12 cellular contexts compared by ENCODE assay signal in the genomic region with DNA sequence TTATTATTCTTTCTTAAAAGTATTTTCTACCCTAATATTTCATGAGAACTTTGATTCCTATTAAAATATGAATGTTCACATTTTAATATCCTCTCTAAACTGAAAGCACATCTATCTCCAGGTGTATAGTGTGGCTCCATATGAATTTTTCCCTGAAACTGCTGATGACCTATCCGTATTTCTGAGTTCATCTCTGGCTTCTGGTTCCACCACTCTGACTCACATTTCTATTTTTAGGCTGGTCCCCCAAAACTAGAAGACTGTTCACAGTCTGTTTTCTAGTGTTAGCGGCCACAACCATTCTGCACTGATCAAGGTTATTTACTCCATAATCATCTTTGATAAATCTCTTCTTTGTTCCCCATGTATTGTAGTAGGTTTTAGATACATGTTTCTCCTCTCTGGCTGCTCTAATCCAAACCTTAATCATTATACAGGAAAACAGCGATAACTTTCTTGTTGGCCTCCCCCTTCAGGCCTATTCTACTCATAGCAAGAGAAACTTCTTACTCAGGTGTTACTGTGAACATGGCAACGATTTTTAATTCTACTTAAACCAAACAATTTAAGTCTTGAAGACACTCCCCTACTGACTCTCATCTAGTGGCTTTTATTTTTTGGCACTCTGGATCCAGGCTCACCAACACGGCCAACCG. TPM values are rescaled to one million over a fixed set of nuclear protein-coding genes. Genes with fewer than 3 reads are reported as not detected.
DNase-seq lines count a peak whose midpoint lies in the region; ATAC-seq and TF ChIP-seq lines count a peak whose summit lies in the region.
"Had no signal": no experiment of that assay in that cellular context is flagged by ENCODE, and none has a peak within 500 bp of the region (broad histone marks: within the 10 kb centered on the region; RNA-seq: fewer than 3 reads in every experiment).

No MANE protein-coding gene starts in this region.

- peak; percentile 54 for TF ChIP-seq CTCF in HFFc6 (IDR thresholded peaks at IDR 0.05)
- peak; percentile 34 for TF ChIP-seq CTCF in neural progenitor cell (IDR thresholded peaks at IDR 0.05)

- H3K4me3 ChIP-seq in neural progenitor cell, result no peak overlapping the region
- H3K4me3 ChIP-seq: skin epidermis had no signal

- peak overlapping the region; percentile 1 for H3K27ac Mint-ChIP-seq in T-helper 1 cell treated with Interleukin-12 subunit alpha and Interleukin-12 subunit beta and Interleukin-4 antibody, amounts not matched to agents 30 μg/mL and 1 μg/mL, for 36 hours
- H3K27ac Mint-ChIP-seq in HFFc6, result no peak overlapping the region
- peak overlapping the region; percentile 73 for H3K27ac Mint-ChIP-seq in activated T-helper 17 cell treated with anti-CD3 and anti-CD28 coated beads, Interleukin-2, amount 50 U/mL, for 72 hours
- no peak overlapping the region for H3K27ac Mint-ChIP-seq in neural progenitor cell

- H3K36me3 Mint-ChIP-seq in T-helper 1 cell treated with Interleukin-12 subunit alpha and Interleukin-12 subunit beta and Interleukin-4 antibody, amounts not matched to agents 30 μg/mL and 1 μg/mL, for 36 hours (ENCODE audit: low read depth), result peaks cover 70% of the 10 kb centered on the region
- H3K36me3 Mint-ChIP-seq in HFFc6 (ENCODE audit: low read depth) (peaks cover 45% of the 10 kb centered on the region), neural progenitor cell (peaks cover 37% of the 10 kb centered on the region)
- H3K36me3 Mint-ChIP-seq in activated T-helper 17 cell treated with anti-CD3 and anti-CD28 coated beads, Interleukin-2, amount 50 U/mL, for 72 hours (ENCODE audit: low read depth), result peaks cover 98% of the 10 kb centered on the region

- H3K9ac ChIP-seq in neural progenitor cell, result no peak overlapping the region

- H4K20me1 ChIP-seq in neural progenitor cell (ENCODE audit: low read depth), result no peaks in the 10 kb centered on the region

- peaks cover 21% of the 10 kb centered on the region for H3K4me1 Mint-ChIP-seq in T-helper 1 cell treated with Interleukin-12 subunit alpha and Interleukin-12 subunit beta and Interleukin-4 antibody, amounts not matched to agents 30 μg/mL and 1 μg/mL, for 36 hours (ENCODE audit: low read depth)
- H3K4me1 Mint-ChIP-seq in HFFc6 (ENCODE audit: low read depth), result peaks cover 10% of the 10 kb centered on the region
- H3K4me1 Mint-ChIP-seq in activated T-helper 17 cell treated with anti-CD3 and anti-CD28 coated beads, Interleukin-2, amount 50 U/mL, for 72 hours, result peaks cover 33% of the 10 kb centered on the region
- no peaks in the 10 kb centered on the region for H3K4me1 Mint-ChIP-seq in neural progenitor cell

- H3K9me3 ChIP-seq in neural progenitor cell (ENCODE audit: low read depth), result peaks cover 10% of the 10 kb centered on the region

- no peaks in the 10 kb centered on the region for H3K27me3 Mint-ChIP-seq in T-helper 1 cell treated with Interleukin-12 subunit alpha and Interleukin-12 subunit beta and Interleukin-4 antibody, amounts not matched to agents 30 μg/mL and 1 μg/mL, for 36 hours (ENCODE audit: low read depth)
- H3K27me3 Mint-ChIP-seq in HFFc6 (ENCODE audit: insufficient read depth) (no peaks in the 10 kb centered on the region), neural progenitor cell (ENCODE audit: insufficient read depth, low read depth) (no peaks in the 10 kb centered on the region)
- no peaks in the 10 kb centered on the region for H3K27me3 Mint-ChIP-seq in activated T-helper 17 cell treated with anti-CD3 and anti-CD28 coated beads, Interleukin-2, amount 50 U/mL, for 72 hours

- no peaks in the 10 kb centered on the region for H3K27me3 ChIP-seq in neural progenitor cell

- no peak overlapping the region for H3K27ac ChIP-seq in neural progenitor cell
- H3K27ac ChIP-seq: skin epidermis had no signal

- H3K4me1 ChIP-seq in neural progenitor cell, result peaks cover 4% of the 10 kb centered on the region

- no peak overlapping the region for H3K4me2 ChIP-seq in neural progenitor cell

- H3F3A ChIP-seq in neural progenitor cell (ENCODE audit: low read depth), result no peaks in the 10 kb centered on the region

- ATAC-seq in activated T-helper 17 cell treated with anti-CD3 and anti-CD28 coated beads, Interleukin-2, amount 50 U/mL, for 72 hours (replicated peaks), result peak; percentile 92
- ATAC-seq in GM19324 (IDR thresholded peaks at IDR 0.05; ENCODE audit: low FRiP score, unreplicated experiment), result no peak

- H3K36me3 ChIP-seq in neural progenitor cell, result peaks cover 20% of the 10 kb centered on the region

- DNase-seq in T-helper 1 cell (no peak), HFFc6 (no peak), neural progenitor cell (ENCODE audit: low spot score) (no peak), foreskin melanocyte (no peak), NCI-H2227 treated with DMSO at 0.1 percent for 48 hours (lab: John Stamatoyannopoulos, UW) (no peak)
- DNase-seq: 8988T, DMS79 treated with DMSO at 0.1 percent for 48 hours, erythroblast had no signal

- H3K4me3 Mint-ChIP-seq in T-helper 1 cell treated with Interleukin-12 subunit alpha and Interleukin-12 subunit beta and Interleukin-4 antibody, amounts not matched to agents 30 μg/mL and 1 μg/mL, for 36 hours, result no peak overlapping the region
- H3K4me3 Mint-ChIP-seq in HFFc6 (no peak overlapping the region), neural progenitor cell (no peak overlapping the region)
- H3K4me3 Mint-ChIP-seq in activated T-helper 17 cell treated with anti-CD3 and anti-CD28 coated beads, Interleukin-2, amount 50 U/mL, for 72 hours, result peak overlapping the region; percentile 6

- H2AFZ ChIP-seq in neural progenitor cell (replicated peaks), result no peak overlapping the region

- H3K79me2 ChIP-seq in neural progenitor cell (ENCODE audit: low read depth), result peaks cover 12% of the 10 kb centered on the region

- peaks cover 17% of the 10 kb centered on the region for H3K9me3 Mint-ChIP-seq in T-helper 1 cell treated with Interleukin-12 subunit alpha and Interleukin-12 subunit beta and Interleukin-4 antibody, amounts not matched to agents 30 μg/mL and 1 μg/mL, for 36 hours
- H3K9me3 Mint-ChIP-seq in HFFc6 (peaks cover 16% of the 10 kb centered on the region), neural progenitor cell (peaks cover 10% of the 10 kb centered on the region)
- H3K9me3 Mint-ChIP-seq in activated T-helper 17 cell treated with anti-CD3 and anti-CD28 coated beads, Interleukin-2, amount 50 U/mL, for 72 hours, result no peaks in the 10 kb centered on the region

RNA-seq across cellular contexts. Expression of gene ADPGK, which starts 12.8 kb away (rescaled TPM):
- 10 to 100 TPM; 54.6 to 59.4 (median 56.8) TPM for total RNA-seq in HFFc6 (2021; fragmentation: NEBNext Ultra II Directional; extraction: Animal tissue kit (Norgen Biotek cat#: 25700))
- total RNA-seq in activated T-helper 17 cell treated with anti-CD3 and anti-CD28 coated beads, Interleukin-2, amount 50 U/mL, for 72 hours, result 100 to 1,000 TPM in 1 of 2 donors, 10 to 100 TPM in 1; 91.4 to 112 TPM
- 40.9 and 43.8 TPM in 2 replicates for total RNA-seq in neural progenitor cell (ENCODE audit: low replicate concordance)

Comparison
In these comparisons a context has a peak if more than half of its experiments do, and no peak if none do; other contexts are left out.
1. H3K27ac Mint-ChIP-seq: peak in T-helper 1 cell treated with Interleukin-12 subunit alpha and Interleukin-12 subunit beta and Interleukin-4 antibody, amounts not matched to agents 30 μg/mL and 1 μg/mL, for 36 hours (single experiment) and activated T-helper 17 cell treated with anti-CD3 and anti-CD28 coated beads, Interleukin-2, amount 50 U/mL, for 72 hours (single experiment); none in HFFc6 (single experiment) and neural progenitor cell (single experiment).